13 cellular contexts compared by ENCODE assay signal in genomic region chr5:6158974-6159863, GRCh38.
A peak's percentile ranks its signal among the peaks of the same experiment; 100 is the strongest.
DNase-seq lines count a peak whose midpoint lies in the region; ATAC-seq and TF ChIP-seq lines count a peak whose summit lies in the region.
"Had no signal": no experiment of that assay in that cellular context is flagged by ENCODE, and none has a peak within 500 bp of the region (broad histone marks: within the 10 kb centered on the region; RNA-seq: fewer than 3 reads in every experiment).

No MANE protein-coding gene starts in this region.

- H3K36me3 ChIP-seq in left lung, result no peaks in the 10 kb centered on the region

- H3K36me3 Mint-ChIP-seq in brain, result no peaks in the 10 kb centered on the region
- H3K36me3 Mint-ChIP-seq: naive B cell had no signal

- H3K27ac ChIP-seq in left lung, result no peak overlapping the region

- peak overlapping the region in 2 of 5 experiments; percentile 1 to 45 for H3K4me3 Mint-ChIP-seq in brain
- H3K4me3 Mint-ChIP-seq: naive B cell had no signal

- TF ChIP-seq CTCF in brain (conservative IDR thresholded peaks at IDR 0.05), result no peak
- TF ChIP-seq CTCF in left lung (IDR thresholded peaks at IDR 0.05), result no peak

- H3K27ac Mint-ChIP-seq in brain, result peak overlapping the region; percentile 79 to 95 (median 82)
- H3K27ac Mint-ChIP-seq: naive B cell had no signal

- DNase-seq in COR-L47 (lab: John Stamatoyannopoulos, UW) (peak; percentile 2), NCI-H1105 treated with DMSO at 0.1 percent for 48 hours (lab: John Stamatoyannopoulos, UW) (peak; percentile 40), left lung (no peak), mucosa of gallbladder (ENCODE audit: low spot score) (no peak), NCI-H774 (lab: John Stamatoyannopoulos, UW) (no peak), mesenteric fat pad (ENCODE audit: low spot score) (no peak)
- DNase-seq in activated CD4-positive, alpha-beta T cell treated with anti-CD3 and anti-CD28 coated beads for 1 hour, result no peak
- DNase-seq: activated gamma-delta T cell, DND-41, foreskin melanocyte, naive B cell, NCI-H187 treated with DMSO at 0.1 percent for 48 hours had no signal

- no peaks in the 10 kb centered on the region for H3K4me1 ChIP-seq in left lung

- no peaks in the 10 kb centered on the region for H3K27me3 Mint-ChIP-seq in brain

- H3K27me3 ChIP-seq in left lung, result no peaks in the 10 kb centered on the region

- intact Hi-C loops in left lung (cut with DNase I), result no loop called here

- no peaks in the 10 kb centered on the region for H3K9me3 ChIP-seq in left lung

- peaks cover 0 to 5% (median 0%) of the 10 kb centered on the region in 5 experiments for H3K9me3 Mint-ChIP-seq in brain

- H3K4me1 Mint-ChIP-seq in brain, result peaks cover 60% of the 10 kb centered on the region
- H3K4me1 Mint-ChIP-seq: naive B cell had no signal

- H3K4me3 ChIP-seq in left lung, result no peak overlapping the region

- peak; percentile 30 for ATAC-seq in left lung

Comparison
In these comparisons a context has a peak if more than half of its experiments do, and no peak if none do; other contexts are left out.
1. DNase-seq: peak in COR-L47 (single experiment) and NCI-H1105 treated with DMSO at 0.1 percent for 48 hours (single experiment); none in left lung (0 of 2), mucosa of gallbladder (single experiment), NCI-H774 (single experiment), activated CD4-positive, alpha-beta T cell treated with anti-CD3 and anti-CD28 coated beads for 1 hour (single experiment) and mesenteric fat pad (single experiment).